In the genomic region with DNA sequence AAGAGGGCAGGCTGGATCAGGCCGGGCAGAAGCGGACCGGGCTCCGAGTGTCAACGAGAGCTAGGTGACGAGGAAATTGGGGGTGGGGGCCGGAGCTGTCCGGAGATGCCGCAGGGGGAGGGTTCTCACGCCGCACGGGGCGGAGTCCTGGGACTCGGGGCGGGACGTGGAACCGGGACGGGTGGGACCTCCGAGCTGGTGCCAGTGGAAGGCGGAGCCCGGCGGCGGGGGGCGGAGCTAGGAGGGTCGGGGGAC, we compare ENCODE assay signal across 6 cellular contexts. TPM values are rescaled to one million over a fixed set of nuclear protein-coding genes. Genes with fewer than 3 reads are reported as not detected.
DNase-seq lines count a peak whose midpoint lies in the region; ATAC-seq and TF ChIP-seq lines count a peak whose summit lies in the region.

No MANE protein-coding gene starts in this region.

- peaks cover 21% of the 10 kb centered on the region for H3K4me1 ChIP-seq in SJCRH30
- H3K4me1 ChIP-seq in iPS-18a (ENCODE audit: control insufficient read depth, low read depth, low read length): no peaks in the 10 kb centered on the region

- no peaks in the 10 kb centered on the region for H3K9me3 ChIP-seq in SJCRH30 (replicated peaks)
- no peaks in the 10 kb centered on the region for H3K9me3 ChIP-seq in iPS-18a (ENCODE audit: control insufficient read depth, low read depth, low read length)

- in situ Hi-C loops in GM13976 (cut with MboI; ENCODE audit: low sequenced_read_pairs, unreplicated experiment): no loop called here

- H3K36me3 ChIP-seq in SJCRH30 (peaks cover 30% of the 10 kb centered on the region), iPS-18a (ENCODE audit: control insufficient read depth, low read depth, low read length) (peaks cover 13% of the 10 kb centered on the region)

- intact Hi-C loops in sciatic nerve (cut with DNase I): no loop called here

- peak overlapping the region; percentile 49 for H3K9ac ChIP-seq in iPS-18a (ENCODE audit: low read length)

- H3K27ac ChIP-seq in SJCRH30 (peak overlapping the region; percentile 70), iPS-18a (ENCODE audit: low read length) (no peak overlapping the region)

- H3K27me3 ChIP-seq in SJCRH30 (no peaks in the 10 kb centered on the region), iPS-18a (ENCODE audit: control insufficient read depth, insufficient read depth, low read length) (no peaks in the 10 kb centered on the region)

- ATAC-seq in GM19025 (IDR thresholded peaks at IDR 0.05; ENCODE audit: low read depth, unreplicated experiment): peak; percentile 57
- no peak for ATAC-seq in sciatic nerve

- DNase-seq in SJCRH30 (no peak), sciatic nerve (ENCODE audit: low spot score) (no peak), GM13976 (ENCODE audit: low spot score) (no peak)
- no peak for DNase-seq in stimulated activated CD4-positive, alpha-beta T cell treated with anti-CD3 and anti-CD28 coated beads, Interleukin-2, amount 100 ng/mL, for 24 hours

- TF ChIP-seq CTCF in GM13976 (IDR thresholded peaks at IDR 0.05; ENCODE audit: borderline replicate concordance, control extremely low read depth, extremely low read depth, insufficient read depth, missing control alignments): no peak

- H3K4me3 ChIP-seq in SJCRH30 (peak overlapping the region; percentile 86), iPS-18a (ENCODE audit: low read length) (peak overlapping the region; percentile 66)

RNA-seq across cellular contexts. Expression of a gene that starts 0.2 kb away (rescaled TPM):
- total RNA-seq in SJCRH30 (2014; rRNA removed; shearing (Covaris generic)): 53.1 and 53.5 TPM in 2 replicates
- 56.2 TPM for total RNA-seq in sciatic nerve

RNA-seq across cellular contexts. Expression of a gene that starts 5.6 kb away (rescaled TPM):
- 556 and 639 TPM in 2 replicates for total RNA-seq in SJCRH30 (2014; rRNA removed; shearing (Covaris generic))
- 48.8 TPM for total RNA-seq in sciatic nerve

RNA-seq across cellular contexts. Expression of a gene that starts 6.7 kb away (rescaled TPM):
- total RNA-seq in SJCRH30 (2014; rRNA removed; shearing (Covaris generic)): 26.4 and 27.8 TPM in 2 replicates
- total RNA-seq in sciatic nerve: 134 TPM

RNA-seq across cellular contexts. Expression of a gene that starts 10.2 kb away (rescaled TPM):
- 35.8 and 38.3 TPM in 2 replicates for total RNA-seq in SJCRH30 (2014; rRNA removed; shearing (Covaris generic))
- total RNA-seq in sciatic nerve: 23.6 TPM

RNA-seq across cellular contexts. Expression of a gene that starts 10.8 kb away (rescaled TPM):
- 2.0 and 5.3 TPM in 2 replicates for total RNA-seq in SJCRH30 (2014; rRNA removed; shearing (Covaris generic))
- total RNA-seq in sciatic nerve: 30.4 TPM

Comparison
In these comparisons a context has a peak if more than half of its experiments do, and no peak if none do; other contexts are left out.
1. RNA of a gene that starts 5.6 kb away (total RNA-seq): 556 to 639 TPM in SJCRH30; 48.8 TPM in sciatic nerve (single experiment); every median in the first group is over 10 times any median in the second.